20 cellular contexts compared by ENCODE assay signal in the genomic region with DNA sequence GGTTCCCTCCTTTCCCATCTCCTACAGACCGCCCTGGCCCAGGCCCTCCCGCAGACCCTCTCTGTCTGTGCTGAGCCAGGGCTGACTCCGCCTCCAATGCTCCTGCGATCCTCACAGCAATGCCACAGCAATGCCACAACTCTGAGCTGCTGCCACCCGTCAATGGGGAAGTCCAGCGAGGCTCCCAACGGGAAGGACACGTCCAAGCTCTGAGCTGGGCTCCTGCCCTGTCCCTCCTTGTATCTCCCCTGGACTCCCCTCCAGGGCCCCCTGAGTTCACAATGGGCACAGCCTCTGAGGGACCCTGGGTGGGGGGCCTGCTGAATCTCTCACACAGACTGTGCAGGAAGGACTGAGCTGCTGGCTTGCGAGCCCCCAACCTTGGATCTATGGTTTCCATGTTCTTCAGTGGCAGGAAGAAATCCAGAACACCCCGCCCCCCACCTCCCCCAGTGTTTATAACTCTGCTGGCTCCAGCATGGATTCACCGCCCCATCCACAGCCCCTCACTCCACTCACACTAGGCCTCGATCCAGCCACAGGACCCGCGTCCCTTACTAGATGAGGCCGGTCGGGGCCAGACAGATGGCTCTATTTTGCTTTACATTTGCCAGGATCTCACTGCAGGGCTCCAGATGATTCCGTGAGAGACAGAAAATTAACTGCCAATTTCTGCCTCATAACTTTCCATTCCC.
"Had no signal": no experiment of that assay in that cellular context is flagged by ENCODE, and none has a peak within 500 bp of the region (broad histone marks: within the 10 kb centered on the region; RNA-seq: fewer than 3 reads in every experiment).

No MANE protein-coding gene starts in this region.

- H3K4me1 ChIP-seq: SJCRH30 had no signal

- H3K4me3 ChIP-seq: coronary artery, gastroesophageal sphincter, heart right ventricle, SJCRH30, tibial artery had no signal

- H3K9me3 ChIP-seq: gastroesophageal sphincter, heart right ventricle, SJCRH30, tibial artery had no signal

- ATAC-seq: activated CD8-positive, alpha-beta T cell treated with anti-CD3 and anti-CD28 coated beads for 36 hours; esophagus mucosa; gastroesophageal sphincter; heart right ventricle; left cardiac atrium; naive thymus-derived CD8-positive, alpha-beta T cell had no signal

- DNase-seq: activated CD4-positive, alpha-beta T cell treated with anti-CD3 and anti-CD28 coated beads, Interleukin-2, amount 10 ng/mL, durations not matched to agents 24 days and 14 days; activated CD8-positive, alpha-beta T cell treated with anti-CD3 and anti-CD28 coated beads for 36 hours; activated gamma-delta T cell; activated T-cell treated with anti-CD3 and anti-CD28 coated beads, Interleukin-2, amount 50 U/mL, for 1 hour; amygdala; caudate nucleus; effector CD4-positive, alpha-beta T cell; heart right ventricle; left cardiac atrium; mesenchymal stem cell; SJCRH30; stimulated activated CD4-positive, alpha-beta T cell treated with anti-CD3 and anti-CD28 coated beads, Interleukin-12 subunit alpha, Interleukin-12 subunit beta, amount 100 ng/mL, for 4 hours; stimulated activated CD4-positive, alpha-beta T cell treated with anti-CD3 and anti-CD28 coated beads, Interleukin-1b, Interleukin-23, amount 100 ng/mL, for 48 hours; stimulated activated CD8-positive, alpha-beta memory T cell treated with anti-CD3 and anti-CD28 coated beads, Interleukin-4, amount 100 ng/mL, for 48 hours; stimulated activated naive CD4-positive, alpha-beta T cell had no signal

- H3K36me3 ChIP-seq: gastroesophageal sphincter, heart right ventricle, SJCRH30, tibial artery had no signal

- H3K27ac ChIP-seq: coronary artery, gastroesophageal sphincter, heart right ventricle, SJCRH30, tibial artery had no signal
